ENCODE assay signal across 2 cellular contexts in genomic region chr2:28729698-28730097, GRCh38.
TF ChIP-seq lines count a peak whose summit lies in the region.

No MANE protein-coding gene starts in this region.

TF ChIP-seq in IMR-90, 13 proteins besides CTCF, POLR2A, EP300 and RAD21:
- TF ChIP-seq CEBPB (IDR thresholded peaks at IDR 0.05; ENCODE audit: low read depth, low read length) (no peak), MXI1 (IDR thresholded peaks at IDR 0.05; ENCODE audit: borderline replicate concordance, low read depth, low read length) (no peak), ELK1 (IDR thresholded peaks at IDR 0.05; ENCODE audit: borderline replicate concordance, low read depth, low read length) (no peak), USF2 (IDR thresholded peaks at IDR 0.05; ENCODE audit: low read depth, low read length) (no peak), NFE2L2 (IDR thresholded peaks at IDR 0.05; ENCODE audit: low read depth, low read length) (no peak), CHD1 (IDR thresholded peaks at IDR 0.05; ENCODE audit: low read depth, low read length) (no peak), RFX5 (IDR thresholded peaks at IDR 0.05; ENCODE audit: low read depth, low read length) (no peak; the same call in 1 of the 2 replicates), MAZ (IDR thresholded peaks at IDR 0.05; ENCODE audit: borderline replicate concordance, low read depth, low read length) (no peak), FOS (IDR thresholded peaks at IDR 0.05; ENCODE audit: low read depth, low read length) (no peak), SMC3 (IDR thresholded peaks at IDR 0.05; ENCODE audit: low read depth, low read length) (no peak), RCOR1 (IDR thresholded peaks at IDR 0.05; ENCODE audit: insufficient replicate concordance, low read length) (no peak), MAFK (IDR thresholded peaks at IDR 0.05; ENCODE audit: low read depth, low read length) (no peak), BHLHE40 (IDR thresholded peaks at IDR 0.05; ENCODE audit: low read depth, low read length) (no peak)
TF ChIP-seq in IMR-90: peak in this region for 0.

TF ChIP-seq in GM23338, 12 proteins besides CTCF, POLR2A, EP300 and RAD21:
- TF ChIP-seq ZNF331 (CRISPR knock-in tag; IDR thresholded peaks at IDR 0.05; ENCODE audit: low read depth) (no peak), ETS1 (IDR thresholded peaks at IDR 0.05) (no peak), ZNF114 (CRISPR knock-in tag; IDR thresholded peaks at IDR 0.05) (no peak), STAT1 (IDR thresholded peaks at IDR 0.05; ENCODE audit: unreplicated experiment) (no peak)
TF ChIP-seq in GM23338: peak in this region for 0.
